12 cellular contexts compared by ENCODE assay signal in the genomic region with DNA sequence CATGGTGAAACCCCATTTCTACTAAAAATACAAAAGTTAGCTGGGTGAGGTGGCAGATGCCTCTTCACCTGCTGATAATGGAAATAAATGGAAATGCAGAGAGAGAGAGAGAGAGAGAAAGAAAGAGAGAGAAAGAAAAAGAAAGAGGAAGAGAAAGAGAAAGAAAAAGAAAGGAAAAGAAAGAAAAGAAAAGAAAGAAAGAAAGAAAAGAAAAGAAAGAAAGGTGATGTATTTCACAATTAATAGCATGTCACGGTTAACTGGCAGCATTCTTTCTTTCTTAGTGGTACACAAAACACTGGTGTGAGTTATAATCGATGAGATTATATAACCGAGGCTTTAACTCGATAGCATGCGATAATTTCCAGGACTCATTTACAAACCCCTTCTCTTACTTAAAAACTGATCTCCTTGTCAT. TPM values are rescaled to one million over a fixed set of nuclear protein-coding genes. Genes with fewer than 3 reads are reported as not detected.
DNase-seq lines count a peak whose midpoint lies in the region; ATAC-seq, FAIRE-seq and TF ChIP-seq lines count a peak whose summit lies in the region.
"Had no signal": no experiment of that assay in that cellular context is flagged by ENCODE, and none has a peak within 500 bp of the region (broad histone marks: within the 10 kb centered on the region; RNA-seq: fewer than 3 reads in every experiment).

No MANE protein-coding gene starts in this region.

- no peak for ATAC-seq in activated CD8-positive, alpha-beta T cell treated with anti-CD3 and anti-CD28 coated beads for 36 hours
- no peak for ATAC-seq in activated CD8-positive, alpha-beta T cell treated with anti-CD3 and anti-CD28 coated beads, Interleukin-2, amount 10 ng/mL, durations not matched to agents 7 days and 5 days
- ATAC-seq in naive thymus-derived CD4-positive, alpha-beta T cell, result no peak

- no peak for FAIRE-seq in keratinocyte (lab: Jason Lieb, UNC)
- FAIRE-seq: A204.1 had no signal

- no peaks in the 10 kb centered on the region for H3K27me3 ChIP-seq in keratinocyte (ENCODE audit: control insufficient read depth, extremely low read depth, insufficient read depth, low read length)
- no peaks in the 10 kb centered on the region for H3K27me3 ChIP-seq in tibial nerve
- no peaks in the 10 kb centered on the region for H3K27me3 ChIP-seq in naive thymus-derived CD4-positive, alpha-beta T cell (ENCODE audit: control insufficient read depth in 2 of 2, insufficient read depth in 2 of 2, low read length in 2 of 2)

- peaks cover 12% of the 10 kb centered on the region for H3K4me1 ChIP-seq in keratinocyte (ENCODE audit: control insufficient read depth, extremely low read depth, insufficient read depth, low read length)
- peaks cover 0 to 45% (median 20%) of the 10 kb centered on the region in 4 donors for H3K4me1 ChIP-seq in tibial nerve
- H3K4me1 ChIP-seq in naive thymus-derived CD4-positive, alpha-beta T cell (ENCODE audit: control insufficient read depth in 2 of 2, insufficient read depth in 2 of 2, low read length in 2 of 2), result peaks cover 5 to 6% of the 10 kb centered on the region in 2 donors

- H4K20me1 ChIP-seq in keratinocyte (ENCODE audit: control insufficient read depth, extremely low read depth, insufficient read depth, low read length), result no peaks in the 10 kb centered on the region

- H3K36me3 Mint-ChIP-seq in activated CD8-positive, alpha-beta T cell treated with anti-CD3 and anti-CD28 coated beads for 36 hours (ENCODE audit: low read depth), result peaks cover 16% of the 10 kb centered on the region
- peaks cover 33% of the 10 kb centered on the region for H3K36me3 Mint-ChIP-seq in activated CD8-positive, alpha-beta T cell treated with anti-CD3 and anti-CD28 coated beads, Interleukin-2, amount 10 ng/mL, durations not matched to agents 7 days and 5 days (ENCODE audit: low read depth)
- peaks cover 0 to 8% (median 7%) of the 10 kb centered on the region in 5 donors for H3K36me3 Mint-ChIP-seq in naive thymus-derived CD4-positive, alpha-beta T cell

- no peak for TF ChIP-seq CTCF in activated CD8-positive, alpha-beta T cell treated with anti-CD3 and anti-CD28 coated beads for 36 hours (IDR thresholded peaks at IDR 0.05)
- TF ChIP-seq CTCF in keratinocyte (optimal IDR thresholded peaks at IDR 0.05 in 1 of 3, IDR thresholded peaks at IDR 0.05 in 1 of 3, conservative IDR thresholded peaks at IDR 0.05 in 1 of 3; ENCODE audit: extremely low read depth in 1 of 3, insufficient read depth in 2 of 3, low read length in 3 of 3) (no peak), tibial nerve (IDR thresholded peaks at IDR 0.05) (no peak)

- H3K36me3 ChIP-seq in keratinocyte (ENCODE audit: control insufficient read depth in 2 of 2, extremely low read depth in 1 of 2, insufficient read depth in 2 of 2, low read length in 2 of 2) (peaks cover 0 to 4% of the 10 kb centered on the region in 2 experiments), tibial nerve (peaks cover 0 to 23% (median 0%) of the 10 kb centered on the region in 3 donors)
- peaks cover 0 to 8% (median 0%) of the 10 kb centered on the region in 3 experiments for H3K36me3 ChIP-seq in naive thymus-derived CD4-positive, alpha-beta T cell (ENCODE audit: control insufficient read depth in 2 of 3, insufficient read depth in 3 of 3, low read length in 3 of 3)

- no peak overlapping the region for H3K9ac ChIP-seq in keratinocyte (ENCODE audit: control insufficient read depth, extremely low read depth, insufficient read depth, low read length)

- peak overlapping the region; percentile 84 for H3K4me2 ChIP-seq in keratinocyte (ENCODE audit: control insufficient read depth, extremely low read depth, insufficient read depth, low read depth, low read length)

- CTCF ChIA-PET in activated CD8-positive, alpha-beta T cell treated with anti-CD3 and anti-CD28 coated beads for 36 hours (lab: Charles Lee), result interaction anchor here (1.5 to 2.4 kb wide), 2 partner anchors 20 to 29 kb away, joined by 5 to 6 read pairs; no protein-coding TSS in a partner anchor
- CTCF ChIA-PET in activated CD8-positive, alpha-beta T cell treated with anti-CD3 and anti-CD28 coated beads, Interleukin-2, amount 10 ng/mL, durations not matched to agents 7 days and 5 days (lab: Charles Lee), result no interaction called here
- CTCF ChIA-PET in naive thymus-derived CD4-positive, alpha-beta T cell (lab: Charles Lee), result interaction anchor here (0.6 kb wide), 1 partner anchor 393 kb away, joined by 3 read pairs; no protein-coding TSS in a partner anchor

- H3K79me2 ChIP-seq in keratinocyte (ENCODE audit: control insufficient read depth, insufficient read depth, low read length), result peaks cover 3% of the 10 kb centered on the region

- no peaks in the 10 kb centered on the region for H3K27me3 Mint-ChIP-seq in activated CD8-positive, alpha-beta T cell treated with anti-CD3 and anti-CD28 coated beads for 36 hours
- no peaks in the 10 kb centered on the region for H3K27me3 Mint-ChIP-seq in activated CD8-positive, alpha-beta T cell treated with anti-CD3 and anti-CD28 coated beads, Interleukin-2, amount 10 ng/mL, durations not matched to agents 7 days and 5 days (ENCODE audit: low read depth)
- H3K27me3 Mint-ChIP-seq in naive thymus-derived CD4-positive, alpha-beta T cell, result no peaks in the 10 kb centered on the region

- TF ChIP-seq EP300 in tibial nerve (IDR thresholded peaks at IDR 0.05), result no peak

- H3K4me1 Mint-ChIP-seq in activated CD8-positive, alpha-beta T cell treated with anti-CD3 and anti-CD28 coated beads for 36 hours (ENCODE audit: low read depth), result peaks cover 29% of the 10 kb centered on the region
- H3K4me1 Mint-ChIP-seq in activated CD8-positive, alpha-beta T cell treated with anti-CD3 and anti-CD28 coated beads, Interleukin-2, amount 10 ng/mL, durations not matched to agents 7 days and 5 days (ENCODE audit: low read depth), result peaks cover 40% of the 10 kb centered on the region
- peaks cover 33 to 63% (median 55%) of the 10 kb centered on the region in 7 donors for H3K4me1 Mint-ChIP-seq in naive thymus-derived CD4-positive, alpha-beta T cell

- no peak for DNase-seq in activated CD8-positive, alpha-beta T cell treated with anti-CD3 and anti-CD28 coated beads for 36 hours
- no peak for DNase-seq in activated CD8-positive, alpha-beta T cell treated with anti-CD3 and anti-CD28 coated beads, Interleukin-2, amount 10 ng/mL, durations not matched to agents 7 days and 5 days
- DNase-seq in keratinocyte (ENCODE audit: low read depth, low spot score), result no peak
- DNase-seq in tibial nerve (ENCODE audit: low spot score in 2 of 2), result no peak
- no peak for DNase-seq in activated effector memory CD4-positive, alpha-beta T cell treated with Interleukin-2 at 50 U/mL for 16 hours
- no peak for DNase-seq in naive thymus-derived CD4-positive, alpha-beta T cell
- DNase-seq: H7, NCI-H187 treated with DMSO at 0.1 percent for 48 hours, nucleus accumbens, RPMI8226 had no signal

- 60 to 64% methylated on average over 5 of the region's 5 CpGs for WGBS in tibial nerve, 2 donors

- intact Hi-C loops in activated CD8-positive, alpha-beta T cell treated with anti-CD3 and anti-CD28 coated beads for 36 hours (cut with micrococcal nuclease), result no loop called here
- intact Hi-C loops in naive thymus-derived CD4-positive, alpha-beta T cell (cut with micrococcal nuclease), result loop anchor here in 1 of 2 donors (5.0 to 10.0 kb wide), 2 partner anchors 701 to 762 kb away; a partner anchor contains a TSS

- no peaks in the 10 kb centered on the region for H3K9me3 ChIP-seq in keratinocyte (ENCODE audit: control insufficient read depth, low read depth, low read length)
- H3K9me3 ChIP-seq in tibial nerve, result no peaks in the 10 kb centered on the region
- no peaks in the 10 kb centered on the region for H3K9me3 ChIP-seq in naive thymus-derived CD4-positive, alpha-beta T cell (ENCODE audit: control insufficient read depth in 2 of 3, low read length in 3 of 3)

- H3K27ac Mint-ChIP-seq in activated CD8-positive, alpha-beta T cell treated with anti-CD3 and anti-CD28 coated beads for 36 hours, result peak overlapping the region; percentile 39
- no peak overlapping the region for H3K27ac Mint-ChIP-seq in activated CD8-positive, alpha-beta T cell treated with anti-CD3 and anti-CD28 coated beads, Interleukin-2, amount 10 ng/mL, durations not matched to agents 7 days and 5 days
- H3K27ac Mint-ChIP-seq in naive thymus-derived CD4-positive, alpha-beta T cell, result peak overlapping the region in 4 of 9 donors; percentile 3 to 48 (median 16)

- dilution Hi-C loops in keratinocyte (cut with MboI; ENCODE audit: extremely low pct_ligation_motif_present, low sequenced_read_pairs), result no loop called here

- no peaks in the 10 kb centered on the region for H3K9me1 ChIP-seq in keratinocyte (ENCODE audit: control insufficient read depth, extremely low read depth, insufficient read depth, low read length)

- H3K9me3 Mint-ChIP-seq in activated CD8-positive, alpha-beta T cell treated with anti-CD3 and anti-CD28 coated beads for 36 hours, result no peaks in the 10 kb centered on the region
- no peaks in the 10 kb centered on the region for H3K9me3 Mint-ChIP-seq in activated CD8-positive, alpha-beta T cell treated with anti-CD3 and anti-CD28 coated beads, Interleukin-2, amount 10 ng/mL, durations not matched to agents 7 days and 5 days (ENCODE audit: insufficient read depth)
- H3K9me3 Mint-ChIP-seq in naive thymus-derived CD4-positive, alpha-beta T cell, result no peaks in the 10 kb centered on the region

- H3K4me3 Mint-ChIP-seq in activated CD8-positive, alpha-beta T cell treated with anti-CD3 and anti-CD28 coated beads for 36 hours, result no peak overlapping the region
- no peak overlapping the region for H3K4me3 Mint-ChIP-seq in activated CD8-positive, alpha-beta T cell treated with anti-CD3 and anti-CD28 coated beads, Interleukin-2, amount 10 ng/mL, durations not matched to agents 7 days and 5 days
- H3K4me3 Mint-ChIP-seq in naive thymus-derived CD4-positive, alpha-beta T cell, result peak overlapping the region in 5 of 10 donors; percentile 3 to 45 (median 20)

- POLR2A ChIA-PET in activated CD8-positive, alpha-beta T cell treated with anti-CD3 and anti-CD28 coated beads for 36 hours (lab: Charles Lee), result interaction anchor here (1.0 kb wide), 1 partner anchor 35 kb away, joined by 3 read pairs; a partner anchor contains a TSS
- POLR2A ChIA-PET in activated CD8-positive, alpha-beta T cell treated with anti-CD3 and anti-CD28 coated beads, Interleukin-2, amount 10 ng/mL, durations not matched to agents 7 days and 5 days (lab: Charles Lee), result no interaction called here
- POLR2A ChIA-PET in naive thymus-derived CD4-positive, alpha-beta T cell (lab: Charles Lee), result interaction anchor here (1.2 to 1.3 kb wide), 2 partner anchors 9 to 130 kb away, joined by 4 read pairs; no protein-coding TSS in a partner anchor

- H2AFZ ChIP-seq in keratinocyte (ENCODE audit: control insufficient read depth, low read length), result peak overlapping the region; percentile 13

- H3K4me3 ChIP-seq in keratinocyte (ENCODE audit: control insufficient read depth in 2 of 3, extremely low read depth in 1 of 3, insufficient read depth in 2 of 3, low read depth in 1 of 3, low read length in 3 of 3), result peak overlapping the region in 2 of 3 experiments; percentile 25 to 44
- no peak overlapping the region for H3K4me3 ChIP-seq in tibial nerve
- H3K4me3 ChIP-seq in naive thymus-derived CD4-positive, alpha-beta T cell (ENCODE audit: low read length), result no peak overlapping the region

- no peak for TF ChIP-seq POLR2A in tibial nerve (IDR thresholded peaks at IDR 0.05)

- H3K27ac ChIP-seq in keratinocyte (ENCODE audit: control insufficient read depth, insufficient read depth, low read length) (peak overlapping the region; percentile 10), tibial nerve (peak overlapping the region; percentile 8 to 54 (median 26))
- H3K27ac ChIP-seq in naive thymus-derived CD4-positive, alpha-beta T cell (ENCODE audit: low read depth, low read length), result no peak overlapping the region
- H3K27ac ChIP-seq: HL-60 had no signal

RNA-seq across cellular contexts. Expression of a gene that starts 3.2 kb away (rescaled TPM):
- 10 to 100 TPM; 23.0 to 24.1 TPM for total RNA-seq in activated CD8-positive, alpha-beta T cell treated with anti-CD3 and anti-CD28 coated beads for 36 hours
- 10 to 100 TPM; 30.3 to 32.2 TPM for total RNA-seq in activated CD8-positive, alpha-beta T cell treated with anti-CD3 and anti-CD28 coated beads, Interleukin-2, amount 10 ng/mL, durations not matched to agents 7 days and 5 days
- polyA plus RNA-seq in keratinocyte, result 29.7 to 42.8 TPM (median 31.8 TPM) in 3 replicates
- 98.6 TPM for polyA plus RNA-seq in keratinocyte (2011; ENCODE audit: low read depth)
- 22.9 and 34.2 TPM in 2 replicates for polyA plus RNA-seq in keratinocyte (2011; cell fraction: cytosol; rRNA removed)
- 43.9 and 45.2 TPM in 2 replicates for polyA plus RNA-seq in keratinocyte (2011; cell fraction: nucleus; rRNA removed)
- polyA plus RNA-seq in keratinocyte (2012; ENCODE audit: low replicate concordance), result 17.8 and 61.6 TPM in 2 replicates
- 81.0 to 195 TPM (median 112 TPM) in 3 replicates for polyA minus RNA-seq in keratinocyte
- polyA minus RNA-seq in keratinocyte (2011; cell fraction: cytosol; rRNA and poly(A)+ RNA removed), result 98.0 TPM
- 70.7 and 110 TPM in 2 replicates for polyA minus RNA-seq in keratinocyte (2011; cell fraction: nucleus; rRNA and poly(A)+ RNA removed)
- total RNA-seq in tibial nerve, result 10 to 100 TPM; 33.7 to 44.4 (median 39.1) TPM
- 10 to 100 TPM; 22.8 to 35.0 (median 33.5) TPM for total RNA-seq in naive thymus-derived CD4-positive, alpha-beta T cell
- polyA plus RNA-seq in naive thymus-derived CD4-positive, alpha-beta T cell, result 10 to 100 TPM; 12.5 to 25.5 TPM

RNA-seq across cellular contexts. Expression of a gene that starts 3.3 kb away (rescaled TPM):
- total RNA-seq in activated CD8-positive, alpha-beta T cell treated with anti-CD3 and anti-CD28 coated beads for 36 hours, result 10 to 100 TPM; 11.7 to 13.2 TPM
- total RNA-seq in activated CD8-positive, alpha-beta T cell treated with anti-CD3 and anti-CD28 coated beads, Interleukin-2, amount 10 ng/mL, durations not matched to agents 7 days and 5 days, result 10 to 100 TPM; 16.8 to 21.0 TPM
- 11.7 to 22.3 TPM (median 15.6 TPM) in 3 replicates for polyA plus RNA-seq in keratinocyte
- polyA plus RNA-seq in keratinocyte (2011; ENCODE audit: low read depth), result 15.6 TPM
- 9.3 and 16.9 TPM in 2 replicates for polyA plus RNA-seq in keratinocyte (2011; cell fraction: cytosol; rRNA removed)
- 9.7 and 11.6 TPM in 2 replicates for polyA plus RNA-seq in keratinocyte (2011; cell fraction: nucleus; rRNA removed)
- 16.7 and 17.1 TPM in 2 replicates for polyA plus RNA-seq in keratinocyte (2012; ENCODE audit: low replicate concordance)
- polyA minus RNA-seq in keratinocyte, result 11.0 to 18.5 TPM (median 11.6 TPM) in 3 replicates
- 19.6 TPM for polyA minus RNA-seq in keratinocyte (2011; cell fraction: cytosol; rRNA and poly(A)+ RNA removed)
- polyA minus RNA-seq in keratinocyte (2011; cell fraction: nucleus; rRNA and poly(A)+ RNA removed), result 1.2 and 2.1 TPM in 2 replicates
- total RNA-seq in tibial nerve, result 10 to 100 TPM in 2 of 4 donors, 1 to 10 TPM in 2; 8.6 to 22.2 (median 11.5) TPM
- 10 to 100 TPM; 13.1 to 20.1 (median 13.8) TPM for total RNA-seq in naive thymus-derived CD4-positive, alpha-beta T cell
- polyA plus RNA-seq in naive thymus-derived CD4-positive, alpha-beta T cell, result 10 to 100 TPM; 12.8 to 16.0 TPM

RNA-seq across cellular contexts. Expression of a gene that starts 24.9 kb away (rescaled TPM):
- 1 to 10 TPM; 3.8 to 4.1 TPM for total RNA-seq in activated CD8-positive, alpha-beta T cell treated with anti-CD3 and anti-CD28 coated beads for 36 hours
- 1 to 10 TPM; 6.4 to 7.3 TPM for total RNA-seq in activated CD8-positive, alpha-beta T cell treated with anti-CD3 and anti-CD28 coated beads, Interleukin-2, amount 10 ng/mL, durations not matched to agents 7 days and 5 days
- polyA plus RNA-seq in keratinocyte, result 1.8 to 3.6 TPM (median 2.0 TPM) in 3 replicates
- 0.84 TPM for polyA plus RNA-seq in keratinocyte (2011; ENCODE audit: low read depth)
- 0.34 and 0.45 TPM in 2 replicates for polyA plus RNA-seq in keratinocyte (2011; cell fraction: cytosol; rRNA removed)
- polyA plus RNA-seq in keratinocyte (2011; cell fraction: nucleus; rRNA removed), result 11.7 and 17.1 TPM in 2 replicates
- 1.6 and 3.7 TPM in 2 replicates for polyA plus RNA-seq in keratinocyte (2012; ENCODE audit: low replicate concordance)
- 1.5 to 2.7 TPM (median 2.0 TPM) in 3 replicates for polyA minus RNA-seq in keratinocyte
- polyA minus RNA-seq in keratinocyte (2011; cell fraction: cytosol; rRNA and poly(A)+ RNA removed), result not detected
- 0.39 and 0.63 TPM in 2 replicates for polyA minus RNA-seq in keratinocyte (2011; cell fraction: nucleus; rRNA and poly(A)+ RNA removed)
- total RNA-seq in tibial nerve, result 10 to 100 TPM in 1 of 4 donors, 1 to 10 TPM in 3; 3.8 to 12.3 (median 5.9) TPM
- 1 to 10 TPM; 6.9 to 9.9 (median 9.1) TPM for total RNA-seq in naive thymus-derived CD4-positive, alpha-beta T cell
- under 1 TPM; 0.28 to 0.55 TPM for polyA plus RNA-seq in naive thymus-derived CD4-positive, alpha-beta T cell

RNA-seq across cellular contexts. Expression of a gene that starts 34.9 kb away (rescaled TPM):
- total RNA-seq in activated CD8-positive, alpha-beta T cell treated with anti-CD3 and anti-CD28 coated beads for 36 hours, result 10 to 100 TPM; 13.2 to 16.2 TPM
- 10 to 100 TPM; 23.4 to 24.5 TPM for total RNA-seq in activated CD8-positive, alpha-beta T cell treated with anti-CD3 and anti-CD28 coated beads, Interleukin-2, amount 10 ng/mL, durations not matched to agents 7 days and 5 days
- 3.0 to 6.2 TPM (median 4.3 TPM) in 3 replicates for polyA plus RNA-seq in keratinocyte
- 1.9 TPM for polyA plus RNA-seq in keratinocyte (2011; ENCODE audit: low read depth)
- 0.96 and 2.8 TPM in 2 replicates for polyA plus RNA-seq in keratinocyte (2011; cell fraction: cytosol; rRNA removed)
- polyA plus RNA-seq in keratinocyte (2011; cell fraction: nucleus; rRNA removed), result 14.4 and 18.6 TPM in 2 replicates
- 3.2 and 3.8 TPM in 2 replicates for polyA plus RNA-seq in keratinocyte (2012; ENCODE audit: low replicate concordance)
- polyA minus RNA-seq in keratinocyte, result 5.6 to 8.6 TPM (median 5.7 TPM) in 3 replicates
- 4.8 TPM for polyA minus RNA-seq in keratinocyte (2011; cell fraction: cytosol; rRNA and poly(A)+ RNA removed)
- 7.7 and 8.1 TPM in 2 replicates for polyA minus RNA-seq in keratinocyte (2011; cell fraction: nucleus; rRNA and poly(A)+ RNA removed)
- 10 to 100 TPM; 19.9 to 32.4 (median 25.7) TPM for total RNA-seq in tibial nerve
- 10 to 100 TPM; 19.9 to 48.1 (median 29.0) TPM for total RNA-seq in naive thymus-derived CD4-positive, alpha-beta T cell
- 1 to 10 TPM; 2.5 to 7.2 TPM for polyA plus RNA-seq in naive thymus-derived CD4-positive, alpha-beta T cell

RNA-seq across cellular contexts. Expression of a gene that starts 51.3 kb away (rescaled TPM):
- total RNA-seq in activated CD8-positive, alpha-beta T cell treated with anti-CD3 and anti-CD28 coated beads for 36 hours, result under 1 TPM; 0.16 to 0.34 TPM
- total RNA-seq in activated CD8-positive, alpha-beta T cell treated with anti-CD3 and anti-CD28 coated beads, Interleukin-2, amount 10 ng/mL, durations not matched to agents 7 days and 5 days, result under 1 TPM; 0.34 to 0.47 TPM
- 6.4 to 11.9 TPM (median 7.6 TPM) in 3 replicates for polyA plus RNA-seq in keratinocyte
- polyA plus RNA-seq in keratinocyte (2011; ENCODE audit: low read depth), result 54.1 TPM
- polyA plus RNA-seq in keratinocyte (2011; cell fraction: cytosol; rRNA removed), result 3.3 and 9.8 TPM in 2 replicates
- polyA plus RNA-seq in keratinocyte (2011; cell fraction: nucleus; rRNA removed), result 36.2 and 42.7 TPM in 2 replicates
- polyA plus RNA-seq in keratinocyte (2012; ENCODE audit: low replicate concordance), result 21.2 and 73.9 TPM in 2 replicates
- polyA minus RNA-seq in keratinocyte, result 5.4 to 20.6 TPM (median 11.1 TPM) in 3 replicates
- 19.6 TPM for polyA minus RNA-seq in keratinocyte (2011; cell fraction: cytosol; rRNA and poly(A)+ RNA removed)
- polyA minus RNA-seq in keratinocyte (2011; cell fraction: nucleus; rRNA and poly(A)+ RNA removed), result 42.7 and 44.7 TPM in 2 replicates
- total RNA-seq in tibial nerve, result 1 to 10 TPM in 2 of 4 donors, under 1 TPM in 1, not detected in 1; 0.98 to 3.0 (median 2.1) TPM
- 1 to 10 TPM in 2 of 5 experiments, under 1 TPM in 3; 0.07 to 2.7 (median 0.39) TPM for total RNA-seq in naive thymus-derived CD4-positive, alpha-beta T cell
- under 1 TPM in 1 of 2 donors, not detected in 1; 0.08 TPM for polyA plus RNA-seq in naive thymus-derived CD4-positive, alpha-beta T cell
- total RNA-seq: H7 had no signal

Comparison
In these comparisons a context has a peak if more than half of its experiments do, and no peak if none do; other contexts are left out.
1. H3K4me3 ChIP-seq: peak in keratinocyte (2 of 3); none in tibial nerve (0 of 4) and naive thymus-derived CD4-positive, alpha-beta T cell (single experiment).